In genomic region chr5:167754501-167754941, GRCh38 we compare ENCODE assay signal across 1 cellular context.
TF ChIP-seq lines count a peak whose summit lies in the region.

No MANE protein-coding gene starts in this region.

TF ChIP-seq in neural cell, 6 proteins besides CTCF, POLR2A, EP300 and RAD21 (continued from another document):
- TF ChIP-seq POLR2AphosphoS5 (IDR thresholded peaks at IDR 0.05): no peak
